8 cellular contexts compared by ENCODE assay signal in the genomic region with DNA sequence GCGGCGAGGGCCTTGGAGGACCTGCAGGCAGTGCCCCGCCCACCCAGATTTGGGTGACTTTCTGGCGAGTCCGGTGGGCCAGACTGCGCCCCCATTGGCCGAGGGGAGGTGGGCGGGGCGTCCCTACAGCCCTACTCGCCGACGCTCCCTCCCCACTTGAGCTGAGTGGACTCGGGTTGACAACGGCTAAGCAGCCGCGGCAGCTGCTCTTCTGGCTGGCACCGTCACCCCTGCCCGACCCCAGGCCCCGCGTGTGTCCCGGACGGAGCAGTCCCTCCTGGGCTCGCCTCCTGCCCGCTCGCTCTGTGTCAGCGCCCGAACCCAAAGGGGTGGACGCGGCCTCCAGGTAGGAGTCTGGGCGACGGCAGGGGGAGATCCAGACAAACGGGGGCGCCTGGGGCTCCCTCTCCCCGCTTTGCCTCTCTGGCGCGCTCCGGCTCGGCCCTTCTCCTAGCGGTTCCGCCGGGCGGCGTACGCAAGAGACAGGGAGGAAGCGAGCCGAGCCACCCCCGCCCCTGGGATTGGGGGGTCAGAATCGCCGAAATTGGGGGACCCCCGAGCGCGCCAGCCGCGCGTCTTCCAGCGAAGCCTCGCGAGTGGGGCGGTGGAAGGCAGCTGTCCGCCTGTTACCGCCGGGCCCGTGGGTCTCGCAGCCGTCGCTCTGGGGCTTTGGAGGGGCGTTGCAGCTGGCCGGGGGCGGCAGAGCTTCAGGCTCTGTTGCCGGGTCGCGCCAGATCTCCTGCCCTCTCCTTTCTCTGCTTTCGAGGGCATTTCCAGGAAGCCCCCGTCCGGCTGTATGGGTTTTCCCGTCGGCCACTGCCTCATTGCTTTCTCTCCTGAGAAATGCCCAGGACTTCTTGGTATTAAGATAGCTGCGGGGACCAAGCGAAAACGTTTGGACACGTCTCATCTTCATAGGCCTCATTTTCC. TPM values are rescaled to one million over a fixed set of nuclear protein-coding genes. Genes with fewer than 3 reads are reported as not detected.
DNase-seq lines count a peak whose midpoint lies in the region; ATAC-seq and TF ChIP-seq lines count a peak whose summit lies in the region.

No MANE protein-coding gene starts in this region.

- POLR2A ChIA-PET in RWPE1 (lab: Yijun Ruan, JAX; ENCODE audit: low non-redundant PET): no interaction called here

- CTCF ChIA-PET in RWPE1 (lab: Yijun Ruan, JAX): no interaction called here

- H3K27ac ChIP-seq in RWPE1: no peak overlapping the region

- peak; percentile 80 for ATAC-seq in left lobe of liver
- no peak for ATAC-seq in HG03460 (IDR thresholded peaks at IDR 0.05; ENCODE audit: unreplicated experiment)
- no peak for ATAC-seq in HG03520 (IDR thresholded peaks at IDR 0.05; ENCODE audit: unreplicated experiment)

- no peaks in the 10 kb centered on the region for H3K36me3 ChIP-seq in H7 (replicated peaks; ENCODE audit: control insufficient read depth, insufficient read depth, low read length)

- in situ Hi-C loops in Caki2 (cut with HindIII; ENCODE audit: low pct_unique_long_range_greater_than_20kb, low sequenced_read_pairs): no loop called here

- H3K27me3 ChIP-seq in H7 (ENCODE audit: control insufficient read depth, insufficient read depth, low read length): no peaks in the 10 kb centered on the region

- peak overlapping the region; percentile 57 for H3K4me3 ChIP-seq in H7 (ENCODE audit: insufficient read depth, low read depth, low read length)

- no peak for TF ChIP-seq CTCF in RWPE1 (conservative IDR thresholded peaks at IDR 0.05; ENCODE audit: low read depth)

- peak; percentile 10 for DNase-seq in Caki2 (ENCODE audit: low read depth)
- peak; percentile 94 for DNase-seq in H7
- peak; percentile 5 for DNase-seq in RWPE1 (ENCODE audit: low spot score)
- DNase-seq in dermis blood vessel endothelial cell: peak; percentile 76
- peak; percentile 88 for DNase-seq in left lobe of liver (ENCODE audit: low spot score)
- DNase-seq in stimulated activated CD8-positive, alpha-beta memory T cell treated with anti-CD3 and anti-CD28 coated beads, Interleukin-4, amount 100 ng/mL, for 48 hours: peak; percentile 31

RNA-seq across cellular contexts. Expression of gene STARD8, which starts 46.3 kb away (rescaled TPM):
- 2.4 and 4.3 TPM in 2 replicates for total RNA-seq in Caki2 (2014; rRNA removed; shearing (Covaris generic); ENCODE audit: low replicate concordance)
- total RNA-seq in H7 (2014; rRNA removed; shearing (Covaris generic)): 9.5 and 16.1 TPM in 2 replicates
- total RNA-seq in dermis blood vessel endothelial cell (21.6 and 46.4 TPM in 2 replicates), left lobe of liver (10.6 TPM)

Comparison
In these comparisons a context has a peak if more than half of its experiments do, and no peak if none do; other contexts are left out.
1. DNase-seq: peak in every context shown above with its lines; median percentile 94 in H7; 88 in left lobe of liver; 76 in dermis blood vessel endothelial cell; 31 in stimulated activated CD8-positive, alpha-beta memory T cell treated with anti-CD3 and anti-CD28 coated beads, Interleukin-4, amount 100 ng/mL, for 48 hours; 10 in Caki2; 5 in RWPE1.